ENCODE assay signal across 8 cellular contexts in the genomic region with DNA sequence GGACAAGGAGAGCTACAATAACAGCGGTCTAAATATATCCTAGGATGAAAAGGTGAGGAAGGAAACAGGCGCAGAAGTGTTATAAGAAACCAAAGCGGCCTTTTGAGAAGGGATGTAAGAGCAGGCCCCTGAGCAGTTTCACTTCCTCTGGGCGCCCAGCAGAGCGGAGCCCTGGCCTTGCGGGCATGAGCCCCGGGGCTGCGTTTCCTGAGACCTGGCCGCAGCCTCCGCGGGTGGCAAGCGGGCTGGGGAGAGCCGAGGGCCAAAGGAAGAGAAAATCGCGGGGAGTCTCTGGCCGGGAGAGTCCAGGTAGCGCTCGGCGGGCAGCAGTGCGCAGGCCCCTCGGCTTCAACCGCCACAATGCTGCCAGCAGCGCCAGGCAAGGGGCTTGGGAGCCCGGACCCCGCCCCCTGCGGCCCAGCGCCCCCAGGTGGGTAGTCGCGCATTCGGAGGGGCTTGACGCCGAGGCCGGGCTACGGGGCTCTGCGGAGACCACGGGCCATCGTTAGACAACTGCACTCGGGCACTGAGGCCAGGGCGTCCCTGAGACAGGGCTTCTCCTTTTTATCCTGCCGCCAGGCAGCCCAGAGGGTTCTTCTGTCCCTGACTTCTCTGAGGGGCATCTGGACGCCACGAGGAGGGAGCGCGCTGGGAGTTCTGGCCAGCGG. TPM values are rescaled to one million over a fixed set of nuclear protein-coding genes. Genes with fewer than 3 reads are reported as not detected.
DNase-seq lines count a peak whose midpoint lies in the region; ATAC-seq, FAIRE-seq and TF ChIP-seq lines count a peak whose summit lies in the region.

A gene with protein sequence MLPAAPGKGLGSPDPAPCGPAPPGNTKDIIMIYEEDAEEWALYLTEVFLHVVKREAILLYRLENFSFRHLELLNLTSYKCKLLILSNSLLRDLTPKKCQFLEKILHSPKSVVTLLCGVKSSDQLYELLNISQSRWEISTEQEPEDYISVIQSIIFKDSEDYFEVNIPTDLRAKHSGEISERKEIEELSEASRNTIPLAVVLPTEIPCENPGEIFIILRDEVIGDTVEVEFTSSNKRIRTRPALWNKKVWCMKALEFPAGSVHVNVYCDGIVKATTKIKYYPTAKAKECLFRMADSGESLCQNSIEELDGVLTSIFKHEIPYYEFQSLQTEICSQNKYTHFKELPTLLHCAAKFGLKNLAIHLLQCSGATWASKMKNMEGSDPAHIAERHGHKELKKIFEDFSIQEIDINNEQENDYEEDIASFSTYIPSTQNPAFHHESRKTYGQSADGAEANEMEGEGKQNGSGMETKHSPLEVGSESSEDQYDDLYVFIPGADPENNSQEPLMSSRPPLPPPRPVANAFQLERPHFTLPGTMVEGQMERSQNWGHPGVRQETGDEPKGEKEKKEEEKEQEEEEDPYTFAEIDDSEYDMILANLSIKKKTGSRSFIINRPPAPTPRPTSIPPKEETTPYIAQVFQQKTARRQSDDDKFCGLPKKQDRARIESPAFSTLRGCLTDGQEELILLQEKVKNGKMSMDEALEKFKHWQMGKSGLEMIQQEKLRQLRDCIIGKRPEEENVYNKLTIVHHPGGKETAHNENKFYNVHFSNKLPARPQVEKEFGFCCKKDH (plus strand): TSS at position 210 of the 668 bp plus-strand sequence. CDS start 151 bp downstream, at position 361.

- H3K9me3 Mint-ChIP-seq in CD14-positive monocyte: peaks cover 0 to 4% (median 2%) of the 10 kb centered on the region in 7 donors

- no peak for FAIRE-seq in H54 (lab: Jason Lieb, UNC)

- H3K9me3 ChIP-seq in PC-3 (ENCODE audit: low read length) (no peaks in the 10 kb centered on the region), ascending aorta (no peaks in the 10 kb centered on the region)

- CTCF ChIA-PET in PC-3 (lab: Charles Lee): no interaction called here

- peak within 1 kb of the TSS; percentile 80 for H3K9ac ChIP-seq in PC-3 (ENCODE audit: low read length)
- no peak within 1 kb of the TSS for H3K9ac ChIP-seq in rectal smooth muscle tissue (ENCODE audit: low read length)

- H3K27me3 Mint-ChIP-seq in CD14-positive monocyte (ENCODE audit: low read depth in 3 of 3): peaks cover 0 to 2% (median 0%) of the 10 kb centered on the region in 3 donors

- no peaks in the 10 kb centered on the region for H3K79me2 ChIP-seq in PC-3 (ENCODE audit: low read length)

- H3K27ac ChIP-seq in PC-3 (ENCODE audit: low read length) (peak within 1 kb of the TSS; percentile 56), ascending aorta (no peak within 1 kb of the TSS), rectal smooth muscle tissue (ENCODE audit: low read depth, low read length) (no peak within 1 kb of the TSS)

- H3K4me3 Mint-ChIP-seq in CD14-positive monocyte: peak within 1 kb of the TSS; percentile 87 to 96

- peak; percentile 76 for DNase-seq in CD14-positive monocyte (ENCODE audit: low spot score)
- peak; percentile 47 for DNase-seq in PC-3
- peak in 1 of 2 donors; percentile 63 for DNase-seq in ascending aorta (ENCODE audit: low spot score in 2 of 2)
- peak; percentile 15 to 21 for DNase-seq in hippocampal formation (lab: John Stamatoyannopoulos, UW)
- no peak for DNase-seq in H54 (ENCODE audit: insufficient read length, low spot score)

- peak; percentile 100 for ATAC-seq in GM19328 (IDR thresholded peaks at IDR 0.05; ENCODE audit: unreplicated experiment)
- ATAC-seq in HG03432 (IDR thresholded peaks at IDR 0.05; ENCODE audit: unreplicated experiment): peak; percentile 100
- ATAC-seq in PC-3: peak; percentile 72

- H2AFZ ChIP-seq in PC-3 (ENCODE audit: low read length): peak within 1 kb of the TSS; percentile 93

- peaks cover 21% of the 10 kb centered on the region for H3K4me1 Mint-ChIP-seq in CD14-positive monocyte

- H3K4me3 ChIP-seq in PC-3 (ENCODE audit: low read length): peak within 1 kb of the TSS; percentile 74
- peak within 1 kb of the TSS; percentile 62 to 68 for H3K4me3 ChIP-seq in ascending aorta
- H3K4me3 ChIP-seq in rectal smooth muscle tissue (ENCODE audit: low read length): peak within 1 kb of the TSS; percentile 55

- no peaks in the 10 kb centered on the region for H3K36me3 Mint-ChIP-seq in CD14-positive monocyte

- H3K27ac Mint-ChIP-seq in CD14-positive monocyte: peak within 1 kb of the TSS; percentile 66 to 88 (median 82)

- peak; percentile 30 for TF ChIP-seq CTCF in CD14-positive monocyte (IDR thresholded peaks at IDR 0.05)
- TF ChIP-seq CTCF in PC-3 (conservative IDR thresholded peaks at IDR 0.05; ENCODE audit: low read depth, low read length): peak; percentile 45; the same call in 1 of the 2 replicates
- no peak for TF ChIP-seq CTCF in ascending aorta (IDR thresholded peaks at IDR 0.05)

- no peak for TF ChIP-seq POLR2A in H54 (IDR thresholded peaks at IDR 0.05; ENCODE audit: low read depth, low read length)

- H3K4me1 ChIP-seq in PC-3 (ENCODE audit: insufficient read depth, low read length) (peaks cover 16% of the 10 kb centered on the region), ascending aorta (no peaks in the 10 kb centered on the region), rectal smooth muscle tissue (ENCODE audit: control insufficient read depth, insufficient read depth, low read length) (no peaks in the 10 kb centered on the region)

- H3K27me3 ChIP-seq in PC-3 (ENCODE audit: low read length): no peaks in the 10 kb centered on the region
- H3K27me3 ChIP-seq in ascending aorta: peaks cover 4% of the 10 kb centered on the region
- H3K27me3 ChIP-seq in rectal smooth muscle tissue (ENCODE audit: control insufficient read depth, insufficient read depth, low read length): no peaks in the 10 kb centered on the region

- POLR2A ChIA-PET in PC-3 (lab: Charles Lee; ENCODE audit: unreplicated experiment): no interaction called here

- intact Hi-C loops in CD14-positive monocyte (cut with micrococcal nuclease): no loop called here
- intact Hi-C loops in PC-3 (cut with micrococcal nuclease): loop anchor here (5.0 to 10.0 kb wide), 3 partner anchors 187 to 474 kb away; a partner anchor contains a TSS
- intact Hi-C loops in ascending aorta (cut with DNase I): no loop called here

- H4K20me1 ChIP-seq in PC-3 (ENCODE audit: low read length): no peaks in the 10 kb centered on the region

- BruUV-seq in PC-3 (replicated peaks; lab: Mats Ljungman, UMichigan): TSS peak; percentile 57

- H3K9me2 ChIP-seq in PC-3 (replicated peaks; ENCODE audit: low read length): no peaks in the 10 kb centered on the region

- H3K36me3 ChIP-seq in PC-3 (ENCODE audit: low read depth, low read length) (no peaks in the 10 kb centered on the region), ascending aorta (no peaks in the 10 kb centered on the region), rectal smooth muscle tissue (ENCODE audit: control insufficient read depth, insufficient read depth, low read length) (no peaks in the 10 kb centered on the region)

- peak within 1 kb of the TSS; percentile 96 for H3K4me2 ChIP-seq in PC-3 (ENCODE audit: low read length)

- no peaks in the 10 kb centered on the region for H3F3A ChIP-seq in PC-3 (ENCODE audit: low read length, unreplicated experiment)

RNA-seq across cellular contexts. Expression of the gene that starts here (rescaled TPM):
- 1 to 10 TPM; 2.6 to 5.2 TPM for polyA plus RNA-seq in CD14-positive monocyte
- total RNA-seq in PC-3 (2014; rRNA removed): 1.5 and 1.8 TPM in 2 replicates
- not detected for total RNA-seq in ascending aorta

Comparison
In these comparisons a context has a peak if more than half of its experiments do, and no peak if none do; other contexts are left out.
1. CTCF ChIP-seq: peak in CD14-positive monocyte (single experiment) and PC-3 (single experiment); none in ascending aorta (0 of 3).
2. Peak in every context shown above with its lines, with median percentiles within 50 percentile points of each other: ATAC-seq and H3K4me3 ChIP-seq.